Comparison of ENCODE assay signal across 2 cellular contexts in genomic region chr18:11322716-11323115, GRCh38.
TF ChIP-seq lines count a peak whose summit lies in the region.

No MANE protein-coding gene starts in this region.

TF ChIP-seq in A549, 52 proteins besides CTCF, POLR2A, EP300 and RAD21 (continued from another document):
- no peak for TF ChIP-seq FOXS1 (CRISPR knock-in tag; IDR thresholded peaks at IDR 0.05)
- no peak for TF ChIP-seq KDM1A (IDR thresholded peaks at IDR 0.05; ENCODE audit: low read depth)
- no peak for TF ChIP-seq RFX5 (IDR thresholded peaks at IDR 0.05)
- TF ChIP-seq NPAS2 (CRISPR knock-in tag; IDR thresholded peaks at IDR 0.05; ENCODE audit: borderline replicate concordance): no peak
- no peak for TF ChIP-seq ZC3H11A (IDR thresholded peaks at IDR 0.05)
- TF ChIP-seq ZSCAN20 (CRISPR knock-in tag; IDR thresholded peaks at IDR 0.05): no peak

TF ChIP-seq in WTC11, 78 proteins besides CTCF, POLR2A, EP300 and RAD21 (continued from another document):
- no peak for TF ChIP-seq ZNF281 (CRISPR knock-in tag; IDR thresholded peaks at IDR 0.05)
- TF ChIP-seq ATF1 (CRISPR knock-in tag; IDR thresholded peaks at IDR 0.05): no peak
- TF ChIP-seq MYBL2 (CRISPR knock-in tag; IDR thresholded peaks at IDR 0.05): no peak
- TF ChIP-seq, protein P1, sequence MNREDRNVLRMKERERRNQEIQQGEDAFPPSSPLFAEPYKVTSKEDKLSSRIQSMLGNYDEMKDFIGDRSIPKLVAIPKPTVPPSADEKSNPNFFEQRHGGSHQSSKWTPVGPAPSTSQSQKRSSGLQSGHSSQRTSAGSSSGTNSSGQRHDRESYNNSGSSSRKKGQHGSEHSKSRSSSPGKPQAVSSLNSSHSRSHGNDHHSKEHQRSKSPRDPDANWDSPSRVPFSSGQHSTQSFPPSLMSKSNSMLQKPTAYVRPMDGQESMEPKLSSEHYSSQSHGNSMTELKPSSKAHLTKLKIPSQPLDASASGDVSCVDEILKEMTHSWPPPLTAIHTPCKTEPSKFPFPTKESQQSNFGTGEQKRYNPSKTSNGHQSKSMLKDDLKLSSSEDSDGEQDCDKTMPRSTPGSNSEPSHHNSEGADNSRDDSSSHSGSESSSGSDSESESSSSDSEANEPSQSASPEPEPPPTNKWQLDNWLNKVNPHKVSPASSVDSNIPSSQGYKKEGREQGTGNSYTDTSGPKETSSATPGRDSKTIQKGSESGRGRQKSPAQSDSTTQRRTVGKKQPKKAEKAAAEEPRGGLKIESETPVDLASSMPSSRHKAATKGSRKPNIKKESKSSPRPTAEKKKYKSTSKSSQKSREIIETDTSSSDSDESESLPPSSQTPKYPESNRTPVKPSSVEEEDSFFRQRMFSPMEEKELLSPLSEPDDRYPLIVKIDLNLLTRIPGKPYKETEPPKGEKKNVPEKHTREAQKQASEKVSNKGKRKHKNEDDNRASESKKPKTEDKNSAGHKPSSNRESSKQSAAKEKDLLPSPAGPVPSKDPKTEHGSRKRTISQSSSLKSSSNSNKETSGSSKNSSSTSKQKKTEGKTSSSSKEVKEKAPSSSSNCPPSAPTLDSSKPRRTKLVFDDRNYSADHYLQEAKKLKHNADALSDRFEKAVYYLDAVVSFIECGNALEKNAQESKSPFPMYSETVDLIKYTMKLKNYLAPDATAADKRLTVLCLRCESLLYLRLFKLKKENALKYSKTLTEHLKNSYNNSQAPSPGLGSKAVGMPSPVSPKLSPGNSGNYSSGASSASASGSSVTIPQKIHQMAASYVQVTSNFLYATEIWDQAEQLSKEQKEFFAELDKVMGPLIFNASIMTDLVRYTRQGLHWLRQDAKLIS (CRISPR knock-in tag; IDR thresholded peaks at IDR 0.05; ENCODE audit: borderline replicate concordance): no peak
- TF ChIP-seq, protein P2, sequence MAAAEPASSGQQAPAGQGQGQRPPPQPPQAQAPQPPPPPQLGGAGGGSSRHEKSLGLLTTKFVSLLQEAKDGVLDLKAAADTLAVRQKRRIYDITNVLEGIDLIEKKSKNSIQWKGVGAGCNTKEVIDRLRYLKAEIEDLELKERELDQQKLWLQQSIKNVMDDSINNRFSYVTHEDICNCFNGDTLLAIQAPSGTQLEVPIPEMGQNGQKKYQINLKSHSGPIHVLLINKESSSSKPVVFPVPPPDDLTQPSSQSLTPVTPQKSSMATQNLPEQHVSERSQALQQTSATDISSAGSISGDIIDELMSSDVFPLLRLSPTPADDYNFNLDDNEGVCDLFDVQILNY (CRISPR knock-in tag; IDR thresholded peaks at IDR 0.05): no peak
- TF ChIP-seq CDX4 (CRISPR knock-in tag; IDR thresholded peaks at IDR 0.05; ENCODE audit: borderline replicate concordance): no peak
- TF ChIP-seq NR2C2 (CRISPR knock-in tag; IDR thresholded peaks at IDR 0.05): no peak
- TF ChIP-seq, protein P3, sequence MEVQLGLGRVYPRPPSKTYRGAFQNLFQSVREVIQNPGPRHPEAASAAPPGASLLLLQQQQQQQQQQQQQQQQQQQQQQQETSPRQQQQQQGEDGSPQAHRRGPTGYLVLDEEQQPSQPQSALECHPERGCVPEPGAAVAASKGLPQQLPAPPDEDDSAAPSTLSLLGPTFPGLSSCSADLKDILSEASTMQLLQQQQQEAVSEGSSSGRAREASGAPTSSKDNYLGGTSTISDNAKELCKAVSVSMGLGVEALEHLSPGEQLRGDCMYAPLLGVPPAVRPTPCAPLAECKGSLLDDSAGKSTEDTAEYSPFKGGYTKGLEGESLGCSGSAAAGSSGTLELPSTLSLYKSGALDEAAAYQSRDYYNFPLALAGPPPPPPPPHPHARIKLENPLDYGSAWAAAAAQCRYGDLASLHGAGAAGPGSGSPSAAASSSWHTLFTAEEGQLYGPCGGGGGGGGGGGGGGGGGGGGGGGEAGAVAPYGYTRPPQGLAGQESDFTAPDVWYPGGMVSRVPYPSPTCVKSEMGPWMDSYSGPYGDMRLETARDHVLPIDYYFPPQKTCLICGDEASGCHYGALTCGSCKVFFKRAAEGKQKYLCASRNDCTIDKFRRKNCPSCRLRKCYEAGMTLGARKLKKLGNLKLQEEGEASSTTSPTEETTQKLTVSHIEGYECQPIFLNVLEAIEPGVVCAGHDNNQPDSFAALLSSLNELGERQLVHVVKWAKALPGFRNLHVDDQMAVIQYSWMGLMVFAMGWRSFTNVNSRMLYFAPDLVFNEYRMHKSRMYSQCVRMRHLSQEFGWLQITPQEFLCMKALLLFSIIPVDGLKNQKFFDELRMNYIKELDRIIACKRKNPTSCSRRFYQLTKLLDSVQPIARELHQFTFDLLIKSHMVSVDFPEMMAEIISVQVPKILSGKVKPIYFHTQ (CRISPR knock-in tag; IDR thresholded peaks at IDR 0.05): no peak
- no peak for TF ChIP-seq ZNF219 (CRISPR knock-in tag; IDR thresholded peaks at IDR 0.05; ENCODE audit: borderline replicate concordance)
- no peak for TF ChIP-seq SMAD4 (CRISPR knock-in tag; IDR thresholded peaks at IDR 0.05)
